Comparison of ENCODE assay signal across 12 cellular contexts in the genomic region with DNA sequence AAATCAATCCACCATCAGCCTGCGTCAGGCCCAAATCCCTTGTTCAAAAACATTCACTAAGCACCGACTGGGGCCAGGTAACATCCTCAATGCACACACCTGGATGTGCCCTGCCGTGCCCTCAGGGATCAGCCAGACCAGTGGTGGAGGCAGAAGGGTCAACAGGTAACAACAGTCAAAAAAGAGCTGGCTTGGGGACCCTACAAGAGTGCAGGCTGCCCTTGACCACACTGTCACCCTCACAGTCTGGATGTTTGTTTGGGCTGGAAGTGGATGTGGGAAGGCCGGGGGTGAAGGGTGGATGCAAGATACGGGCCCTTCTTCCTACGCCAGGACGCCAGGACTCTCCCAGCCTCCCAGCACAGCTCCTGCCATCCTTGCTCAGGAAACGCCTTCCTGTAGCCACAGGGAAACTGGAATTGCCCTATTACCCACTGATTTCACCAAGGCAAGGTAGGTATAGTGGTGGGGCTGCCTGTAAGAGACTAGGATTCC. TPM values are rescaled to one million over a fixed set of nuclear protein-coding genes. Genes with fewer than 3 reads are reported as not detected.
DNase-seq lines count a peak whose midpoint lies in the region; ATAC-seq and TF ChIP-seq lines count a peak whose summit lies in the region.
"Had no signal": no experiment of that assay in that cellular context is flagged by ENCODE, and none has a peak within 500 bp of the region (broad histone marks: within the 10 kb centered on the region; RNA-seq: fewer than 3 reads in every experiment).

No MANE protein-coding gene starts in this region.

- peaks cover 16% of the 10 kb centered on the region for H3K79me2 ChIP-seq in mesendoderm (ENCODE audit: control insufficient read depth, insufficient read depth, low read length)

- no peak overlapping the region for H2BK15ac ChIP-seq in mesendoderm (replicated peaks; ENCODE audit: low read depth)

- no peak overlapping the region for H4K5ac ChIP-seq in mesendoderm (ENCODE audit: low read length)

- H3K23ac ChIP-seq in mesendoderm (ENCODE audit: low read length), result no peak overlapping the region

- no peak overlapping the region for H2BK5ac ChIP-seq in mesendoderm (ENCODE audit: low read length)

- 50 to 75% (median 61%) methylated on average over 8 of the region's 8 CpGs for WGBS in adrenal gland, 4 donors
- WGBS in mesendoderm (ENCODE audit: extremely low coverage, insufficient coverage, low lambda C conversion rate), result no CpG with 5 or more reads among the region's 8 CpGs
- 78 to 88% (median 83%) methylated on average over 7 to 8 of the region's 8 CpGs for WGBS in spleen, 5 donors

- H3K4ac ChIP-seq in mesendoderm (ENCODE audit: low read depth, low read length), result no peak overlapping the region

- H3K9ac ChIP-seq in mesendoderm (ENCODE audit: low read length), result no peak overlapping the region

- no peaks in the 10 kb centered on the region for H3K9me3 Mint-ChIP-seq in HFFc6

- no peak for ATAC-seq in GM18909 (IDR thresholded peaks at IDR 0.05; ENCODE audit: poor library complexity, unreplicated experiment)

- H3K79me1 ChIP-seq in mesendoderm (ENCODE audit: low read length), result peaks cover 17% of the 10 kb centered on the region

- H3K27me3 ChIP-seq in adrenal gland (no peaks in the 10 kb centered on the region), mesendoderm (ENCODE audit: insufficient read depth, low read length, poor library complexity) (no peaks in the 10 kb centered on the region), spleen (replicated peaks in 1 of 7) (peaks cover 0 to 24% (median 12%) of the 10 kb centered on the region in 7 donors)
- H3K27me3 ChIP-seq: ovary had no signal

- H3K27me3 Mint-ChIP-seq in HFFc6 (ENCODE audit: insufficient read depth), result peaks cover 5% of the 10 kb centered on the region; the same call in 1 of the 2 replicates

- TF ChIP-seq POLR2A in adrenal gland (IDR thresholded peaks at IDR 0.05), result no peak
- TF ChIP-seq POLR2A in spleen (IDR thresholded peaks at IDR 0.05), result no peak

- H3K9me3 ChIP-seq in adrenal gland (replicated peaks in 1 of 3) (no peaks in the 10 kb centered on the region), spleen (no peaks in the 10 kb centered on the region)
- H3K9me3 ChIP-seq: ovary had no signal

- peaks cover 27% of the 10 kb centered on the region for H3K4me1 Mint-ChIP-seq in HFFc6 (ENCODE audit: low read depth)

- intact Hi-C loops in adrenal gland (cut with DNase I), result loop anchor here in 1 of 2 donors (5.0 kb wide), 1 partner anchor 37 kb away; no protein-coding TSS in a partner anchor
- intact Hi-C loops in spleen (cut with DNase I; ENCODE audit: low total_unique reads), result no loop called here

- DNase-seq in HFFc6, result no peak
- DNase-seq in adrenal gland, result peak in 1 of 7 donors; percentile 29
- no peak for DNase-seq in mesendoderm
- peak; percentile 65 for DNase-seq in spleen
- DNase-seq in SIG-M5 (lab: John Stamatoyannopoulos, UW), result no peak
- DNase-seq in cortex of kidney (lab: John Stamatoyannopoulos, UW), result no peak
- DNase-seq: activated CD4-positive, alpha-beta T cell treated with anti-CD3 and anti-CD28 coated beads for 1 hour; activated gamma-delta T cell; foreskin fibroblast; stimulated activated CD4-positive, alpha-beta T cell treated with anti-CD3 and anti-CD28 coated beads, Interleukin-4, amount 100 ng/mL, for 1 hour had no signal

- H3K4me3 Mint-ChIP-seq in HFFc6, result no peak overlapping the region

- H3K27ac ChIP-seq in adrenal gland (peak overlapping the region in 4 of 5 donors; percentile 14 to 93 (median 88)), mesendoderm (ENCODE audit: low read depth, low read length) (no peak overlapping the region), spleen (peak overlapping the region in 3 of 8 donors; percentile 86 to 87 (median 86))

- no peak overlapping the region for H4K8ac ChIP-seq in mesendoderm (ENCODE audit: low read depth, low read length)

- TF ChIP-seq CTCF in HFFc6 (IDR thresholded peaks at IDR 0.05), result no peak
- no peak for TF ChIP-seq CTCF in adrenal gland (IDR thresholded peaks at IDR 0.05)
- no peak for TF ChIP-seq CTCF in spleen (IDR thresholded peaks at IDR 0.05 in 8 of 11, conservative IDR thresholded peaks at IDR 0.05 in 3 of 11)

- H2BK120ac ChIP-seq in mesendoderm (ENCODE audit: low read depth, low read length), result no peak overlapping the region

- H3K36me3 ChIP-seq in adrenal gland (replicated peaks in 1 of 2) (no peaks in the 10 kb centered on the region), mesendoderm (ENCODE audit: control insufficient read depth, insufficient read depth, low read length) (no peaks in the 10 kb centered on the region), spleen (no peaks in the 10 kb centered on the region)
- H3K36me3 ChIP-seq: ovary had no signal

- H3K27ac Mint-ChIP-seq in HFFc6, result 0 out of 2 replicates have a peak overlapping the region, but pooled peaks have one; percentile 24

- H3K4me1 ChIP-seq in adrenal gland (replicated peaks in 1 of 2), result peaks cover 36 to 58% of the 10 kb centered on the region in 2 donors
- peaks cover 7% of the 10 kb centered on the region for H3K4me1 ChIP-seq in mesendoderm (ENCODE audit: control insufficient read depth, low read depth, low read length)
- H3K4me1 ChIP-seq in spleen, result peaks cover 13 to 92% (median 64%) of the 10 kb centered on the region in 6 donors

- H3K56ac ChIP-seq in mesendoderm (ENCODE audit: low read length), result peak overlapping the region; percentile 25

- peak overlapping the region in 1 of 4 donors; percentile 78 for H3K4me3 ChIP-seq in adrenal gland
- H3K4me3 ChIP-seq in mesendoderm (ENCODE audit: low read length), result no peak overlapping the region
- no peak overlapping the region for H3K4me3 ChIP-seq in spleen
- H3K4me3 ChIP-seq: ovary had no signal

- H2AK5ac ChIP-seq in mesendoderm (ENCODE audit: low read length), result peak overlapping the region; percentile 51

- H3K36me3 Mint-ChIP-seq in HFFc6 (ENCODE audit: low read depth), result no peaks in the 10 kb centered on the region

- H3K18ac ChIP-seq in mesendoderm (ENCODE audit: low read length), result no peak overlapping the region

- no peak overlapping the region for H3K4me2 ChIP-seq in mesendoderm (ENCODE audit: low read length)

RNA-seq across cellular contexts. Expression of gene BIN1, which starts 2.7 kb away (rescaled TPM):
- total RNA-seq in HFFc6 (2021; fragmentation: NEBNext Ultra II Directional; extraction: Animal tissue kit (Norgen Biotek cat#: 25700)), result 10 to 100 TPM; 22.6 to 26.1 (median 23.5) TPM
- total RNA-seq in adrenal gland, result 100 to 1,000 TPM in 7 of 8 donors, 10 to 100 TPM in 1; 84.0 to 207 (median 134) TPM
- polyA plus RNA-seq in adrenal gland, result 100 to 1,000 TPM in 1 of 3 donors, 10 to 100 TPM in 2; 80.3 to 113 (median 97.5) TPM
- polyA plus RNA-seq in mesendoderm (2013, experiment 1 of 2), result 18.7 TPM
- polyA plus RNA-seq in mesendoderm (2013, experiment 2 of 2), result 20.2 TPM
- total RNA-seq in spleen, result 100 to 1,000 TPM in 2 of 7 donors, 10 to 100 TPM in 5; 60.0 to 123 (median 68.8) TPM
- 100 to 1,000 TPM in 1 of 3 donors, 10 to 100 TPM in 2; 57.2 to 106 (median 71.9) TPM for polyA plus RNA-seq in spleen
